ENCODE assay signal across 1 cellular context in genomic region chr4:3805731-3806130, GRCh38.
TF ChIP-seq lines count a peak whose summit lies in the region.

No MANE protein-coding gene starts in this region.

TF ChIP-seq in H1, 55 proteins besides CTCF, POLR2A, EP300 and RAD21:
- no peak for TF ChIP-seq SP2 (IDR thresholded peaks at IDR 0.05; ENCODE audit: low read length)
- TF ChIP-seq KDM4A (IDR thresholded peaks at IDR 0.05; ENCODE audit: low read depth, low read length, severe bottlenecking): no peak
- no peak for TF ChIP-seq POLR2AphosphoS5 (IDR thresholded peaks at IDR 0.05; ENCODE audit: low read depth, low read length)
- TF ChIP-seq CEBPB (IDR thresholded peaks at IDR 0.05; ENCODE audit: low read depth, low read length): no peak
- no peak for TF ChIP-seq TCF12 (IDR thresholded peaks at IDR 0.05; ENCODE audit: low read depth, low read length)
- no peak for TF ChIP-seq ZNF274 (IDR thresholded peaks at IDR 0.05; ENCODE audit: borderline replicate concordance, extremely low read depth, low read length)
- no peak for TF ChIP-seq CHD7 (IDR thresholded peaks at IDR 0.05; ENCODE audit: insufficient replicate concordance, low read length)
- no peak for TF ChIP-seq RNF2 (IDR thresholded peaks at IDR 0.05; ENCODE audit: borderline replicate concordance, low read depth, low read length, missing control alignments, poor library complexity, severe bottlenecking)
- no peak for TF ChIP-seq CTBP2 (IDR thresholded peaks at IDR 0.05; ENCODE audit: borderline replicate concordance, insufficient read depth, insufficient read length, low read length)
- TF ChIP-seq SUZ12 (IDR thresholded peaks at IDR 0.05; ENCODE audit: low read length): no peak
- no peak for TF ChIP-seq HDAC6 (IDR thresholded peaks at IDR 0.05; ENCODE audit: low read depth, low read length)
- TF ChIP-seq, protein P1, sequence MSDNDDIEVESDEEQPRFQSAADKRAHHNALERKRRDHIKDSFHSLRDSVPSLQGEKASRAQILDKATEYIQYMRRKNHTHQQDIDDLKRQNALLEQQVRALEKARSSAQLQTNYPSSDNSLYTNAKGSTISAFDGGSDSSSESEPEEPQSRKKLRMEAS (IDR thresholded peaks at IDR 0.05): no peak
- TF ChIP-seq BCL11A (IDR thresholded peaks at IDR 0.05; ENCODE audit: low read depth in 2 of 2, low read length in 2 of 2): no peak
- TF ChIP-seq CBX8 (IDR thresholded peaks at IDR 0.05; ENCODE audit: borderline replicate concordance, low read depth, low read length): no peak
- no peak for TF ChIP-seq BRCA1 (IDR thresholded peaks at IDR 0.05; ENCODE audit: low read depth, low read length)
- TF ChIP-seq KDM1A (IDR thresholded peaks at IDR 0.05; ENCODE audit: borderline replicate concordance, low read length): no peak
- TF ChIP-seq PHF8 (conservative IDR thresholded peaks at IDR 0.05; ENCODE audit: low read depth, low read length): no peak
- TF ChIP-seq SAP30 (IDR thresholded peaks at IDR 0.05; ENCODE audit: insufficient read depth, insufficient replicate concordance, low read length): no peak
- TF ChIP-seq TAF7 (optimal IDR thresholded peaks at IDR 0.05; ENCODE audit: borderline replicate concordance, low read depth, low read length): no peak
- TF ChIP-seq KDM5A (IDR thresholded peaks at IDR 0.05; ENCODE audit: low read length): no peak
